In genomic region chr1:13570924-13571323, GRCh38 we compare ENCODE assay signal across 13 cellular contexts. TPM values are rescaled to one million over a fixed set of nuclear protein-coding genes. Genes with fewer than 3 reads are reported as not detected.
DNase-seq lines count a peak whose midpoint lies in the region; ATAC-seq, FAIRE-seq and TF ChIP-seq lines count a peak whose summit lies in the region.
"Had no signal": no experiment of that assay in that cellular context is flagged by ENCODE, and none has a peak within 500 bp of the region (broad histone marks: within the 10 kb centered on the region; RNA-seq: fewer than 3 reads in every experiment).

No MANE protein-coding gene starts in this region.

- intact Hi-C loops in CD8-positive, alpha-beta T cell (cut with DNase I, micrococcal nuclease) = loop anchor here in 1 of 2 experiments (5.0 kb wide), 1 partner anchor 156 kb away; no protein-coding TSS in a partner anchor
- intact Hi-C loops in left colon (cut with DNase I, micrococcal nuclease) = no loop called here

- no peak for ATAC-seq in CD8-positive, alpha-beta T cell
- ATAC-seq in WTC11 = peak; percentile 79
- ATAC-seq in left colon = no peak

- peak; percentile 25 for TF ChIP-seq CTCF in CD8-positive, alpha-beta T cell (IDR thresholded peaks at IDR 0.05)
- TF ChIP-seq CTCF in WTC11 (IDR thresholded peaks at IDR 0.05) (peak; percentile 56), keratinocyte (optimal IDR thresholded peaks at IDR 0.05 in 1 of 3, IDR thresholded peaks at IDR 0.05 in 1 of 3, conservative IDR thresholded peaks at IDR 0.05 in 1 of 3; ENCODE audit: extremely low read depth in 1 of 3, insufficient read depth in 2 of 3, low read length in 3 of 3) (peak; percentile 26 to 56 (median 33)), Peyer's patch (IDR thresholded peaks at IDR 0.05) (peak in 2 of 6 experiments; percentile 17 to 26)

- H3K27ac ChIP-seq in CD8-positive, alpha-beta T cell (ENCODE audit: low read depth, low read length) = no peak overlapping the region
- H3K27ac ChIP-seq in GM23248 (no peak overlapping the region), keratinocyte (ENCODE audit: control insufficient read depth, insufficient read depth, low read length) (no peak overlapping the region), Peyer's patch (no peak overlapping the region)

- CTCF ChIA-PET in CD8-positive, alpha-beta T cell (lab: Charles Lee) = no interaction called here
- CTCF ChIA-PET in WTC11 (lab: Charles Lee) = interaction anchor here (0.6 to 3.0 kb wide), 16 partner anchors 9 to 451 kb away, joined by 3 to 27 read pairs (median 5); partner anchors contain the start of genes LRRC38 and PDPN

- 59 to 66% methylated on average over 5 of the region's 5 CpGs for WGBS in GM23248 (ENCODE audit: low coverage in 1 of 2, low lambda C conversion rate in 2 of 2, missing lambda C conversion rate in 2 of 2), 2 experiments

- H3K9me3 Mint-ChIP-seq in CD8-positive, alpha-beta T cell = no peaks in the 10 kb centered on the region
- no peaks in the 10 kb centered on the region for H3K9me3 Mint-ChIP-seq in WTC11
- H3K9me3 Mint-ChIP-seq: activated naive CD8-positive, alpha-beta T cell treated with anti-CD3 and anti-CD28 coated beads, Interleukin-2, amount 10 ng/mL, durations not matched to agents 7 days and 5 days had no signal

- no peaks in the 10 kb centered on the region for H3K9me3 ChIP-seq in CD8-positive, alpha-beta T cell (ENCODE audit: low read length)
- no peaks in the 10 kb centered on the region for H3K9me3 ChIP-seq in GM23248 (ENCODE audit: low read depth)
- no peaks in the 10 kb centered on the region for H3K9me3 ChIP-seq in keratinocyte (ENCODE audit: control insufficient read depth, low read depth, low read length)
- no peaks in the 10 kb centered on the region for H3K9me3 ChIP-seq in Peyer's patch

- no peaks in the 10 kb centered on the region for H3F3A ChIP-seq in GM23248 (ENCODE audit: insufficient read depth)

- H3K4me2 ChIP-seq in GM23248 (ENCODE audit: unreplicated experiment) (no peak overlapping the region), keratinocyte (ENCODE audit: control insufficient read depth, extremely low read depth, insufficient read depth, low read depth, low read length) (no peak overlapping the region)

- no peaks in the 10 kb centered on the region for H3K9me1 ChIP-seq in keratinocyte (ENCODE audit: control insufficient read depth, extremely low read depth, insufficient read depth, low read length)

- TF ChIP-seq POLR2A in Peyer's patch (IDR thresholded peaks at IDR 0.05) = no peak

- no peak overlapping the region for H3K9ac ChIP-seq in GM23248
- no peak overlapping the region for H3K9ac ChIP-seq in keratinocyte (ENCODE audit: control insufficient read depth, extremely low read depth, insufficient read depth, low read length)

- no peak for FAIRE-seq in keratinocyte (lab: Jason Lieb, UNC)
- no peak for FAIRE-seq in frontal cortex (lab: Jason Lieb, UNC)
- FAIRE-seq: GM18507 had no signal

- H3K36me3 Mint-ChIP-seq in CD8-positive, alpha-beta T cell = no peaks in the 10 kb centered on the region
- no peaks in the 10 kb centered on the region for H3K36me3 Mint-ChIP-seq in WTC11
- H3K36me3 Mint-ChIP-seq: activated naive CD8-positive, alpha-beta T cell treated with anti-CD3 and anti-CD28 coated beads, Interleukin-2, amount 10 ng/mL, durations not matched to agents 7 days and 5 days had no signal

- H3K9me2 ChIP-seq in GM23248 (ENCODE audit: insufficient read depth) = no peaks in the 10 kb centered on the region

- H3K27me3 ChIP-seq in CD8-positive, alpha-beta T cell (ENCODE audit: insufficient read depth, low read length) = no peaks in the 10 kb centered on the region
- H3K27me3 ChIP-seq in GM23248 (replicated peaks; ENCODE audit: insufficient read depth) (no peaks in the 10 kb centered on the region), keratinocyte (ENCODE audit: control insufficient read depth, extremely low read depth, insufficient read depth, low read length) (no peaks in the 10 kb centered on the region), Peyer's patch (no peaks in the 10 kb centered on the region)

- dilution Hi-C loops in keratinocyte (cut with MboI; ENCODE audit: extremely low pct_ligation_motif_present, low sequenced_read_pairs) = no loop called here

- POLR2A ChIA-PET in CD8-positive, alpha-beta T cell (lab: Charles Lee) = no interaction called here
- POLR2A ChIA-PET in WTC11 (lab: Charles Lee) = no interaction called here

- H3K36me3 ChIP-seq in CD8-positive, alpha-beta T cell (ENCODE audit: insufficient read depth, low read length) = no peaks in the 10 kb centered on the region
- H3K36me3 ChIP-seq in GM23248 (ENCODE audit: low read depth) (no peaks in the 10 kb centered on the region), keratinocyte (ENCODE audit: control insufficient read depth in 2 of 2, extremely low read depth in 1 of 2, insufficient read depth in 2 of 2, low read length in 2 of 2) (no peaks in the 10 kb centered on the region), Peyer's patch (no peaks in the 10 kb centered on the region)

- no peaks in the 10 kb centered on the region for H3K4me1 Mint-ChIP-seq in CD8-positive, alpha-beta T cell (ENCODE audit: low read depth)
- peaks cover 8% of the 10 kb centered on the region for H3K4me1 Mint-ChIP-seq in WTC11
- H3K4me1 Mint-ChIP-seq: activated naive CD8-positive, alpha-beta T cell treated with anti-CD3 and anti-CD28 coated beads, Interleukin-2, amount 10 ng/mL, durations not matched to agents 7 days and 5 days had no signal

- no peak overlapping the region for H2AFZ ChIP-seq in GM23248
- H2AFZ ChIP-seq in keratinocyte (ENCODE audit: control insufficient read depth, low read length) = no peak overlapping the region

- no peaks in the 10 kb centered on the region for H3K4me1 ChIP-seq in CD8-positive, alpha-beta T cell (ENCODE audit: insufficient read depth, low read length)
- H3K4me1 ChIP-seq in GM23248 (ENCODE audit: insufficient read depth) (no peaks in the 10 kb centered on the region), keratinocyte (ENCODE audit: control insufficient read depth, extremely low read depth, insufficient read depth, low read length) (no peaks in the 10 kb centered on the region), Peyer's patch (no peaks in the 10 kb centered on the region)

- H3K27me3 Mint-ChIP-seq in CD8-positive, alpha-beta T cell (ENCODE audit: low read depth) = peaks cover 12% of the 10 kb centered on the region
- H3K27me3 Mint-ChIP-seq in WTC11 (ENCODE audit: low read depth) = peaks cover 2% of the 10 kb centered on the region

- H4K20me1 ChIP-seq in GM23248 (ENCODE audit: insufficient read depth) (no peaks in the 10 kb centered on the region), keratinocyte (ENCODE audit: control insufficient read depth, extremely low read depth, insufficient read depth, low read length) (no peaks in the 10 kb centered on the region)

- in situ Hi-C loops in GM23248 (cut with MboI) = no loop called here

- H3K4me3 ChIP-seq in CD8-positive, alpha-beta T cell (ENCODE audit: low read depth, low read length) = no peak overlapping the region
- H3K4me3 ChIP-seq in GM23248 (no peak overlapping the region), keratinocyte (ENCODE audit: control insufficient read depth in 2 of 3, extremely low read depth in 1 of 3, insufficient read depth in 2 of 3, low read depth in 1 of 3, low read length in 3 of 3) (no peak overlapping the region), Peyer's patch (no peak overlapping the region)

- H3K79me2 ChIP-seq in GM23248 (ENCODE audit: insufficient read depth) (no peaks in the 10 kb centered on the region), keratinocyte (ENCODE audit: control insufficient read depth, insufficient read depth, low read length) (no peaks in the 10 kb centered on the region)

- H3K27ac Mint-ChIP-seq in CD8-positive, alpha-beta T cell = no peak overlapping the region
- H3K27ac Mint-ChIP-seq in WTC11 = no peak overlapping the region
- H3K27ac Mint-ChIP-seq: activated naive CD8-positive, alpha-beta T cell treated with anti-CD3 and anti-CD28 coated beads, Interleukin-2, amount 10 ng/mL, durations not matched to agents 7 days and 5 days had no signal

- DNase-seq in CD8-positive, alpha-beta T cell = no peak
- DNase-seq in GM23248 (peak; percentile 14), WTC11 (ENCODE audit: low spot score) (no peak), keratinocyte (ENCODE audit: low read depth, low spot score) (no peak), left colon (no peak), Peyer's patch (no peak), HuH-7.5 (ENCODE audit: low spot score) (no peak), frontal cortex (ENCODE audit: low spot score in 2 of 2) (no peak)
- DNase-seq: activated naive CD8-positive, alpha-beta T cell treated with anti-CD3 and anti-CD28 coated beads, Interleukin-2, amount 10 ng/mL, durations not matched to agents 7 days and 5 days; NCI-H1436 treated with DMSO at 0.1 percent for 48 hours had no signal

- no peak overlapping the region for H3K4me3 Mint-ChIP-seq in CD8-positive, alpha-beta T cell
- H3K4me3 Mint-ChIP-seq in WTC11 = no peak overlapping the region
- H3K4me3 Mint-ChIP-seq: activated naive CD8-positive, alpha-beta T cell treated with anti-CD3 and anti-CD28 coated beads, Interleukin-2, amount 10 ng/mL, durations not matched to agents 7 days and 5 days had no signal

RNA-seq across cellular contexts. Expression of gene PDPN, which starts 12.7 kb away (rescaled TPM):
- total RNA-seq in CD8-positive, alpha-beta T cell = not detected
- 0.25 and 1.1 TPM in 2 replicates for total RNA-seq in GM23248 (2014; rRNA removed; shearing (Covaris generic))
- 1.8 and 2.4 TPM in 2 replicates for polyA plus RNA-seq in GM23248 (2016; fragmentation: Nextera tagmentation; extraction: Ambion mirVana)
- 128 to 158 TPM (median 135 TPM) in 3 replicates for total RNA-seq in WTC11 (2021)
- 27.5 to 110 TPM (median 29.9 TPM) in 3 replicates for polyA plus RNA-seq in keratinocyte
- 42.5 TPM for polyA plus RNA-seq in keratinocyte (2011; ENCODE audit: low read depth)
- polyA plus RNA-seq in keratinocyte (2011; cell fraction: cytosol; rRNA removed) = 79.0 and 96.5 TPM in 2 replicates
- 132 and 134 TPM in 2 replicates for polyA plus RNA-seq in keratinocyte (2011; cell fraction: nucleus; rRNA removed)
- 61.7 and 117 TPM in 2 replicates for polyA plus RNA-seq in keratinocyte (2012; ENCODE audit: low replicate concordance)
- polyA minus RNA-seq in keratinocyte = 15.7 to 66.3 TPM (median 23.9 TPM) in 3 replicates
- polyA minus RNA-seq in keratinocyte (2011; cell fraction: cytosol; rRNA and poly(A)+ RNA removed) = 37.0 TPM
- 17.3 and 46.8 TPM in 2 replicates for polyA minus RNA-seq in keratinocyte (2011; cell fraction: nucleus; rRNA and poly(A)+ RNA removed)
- 1 to 10 TPM; 4.1 to 4.2 TPM for total RNA-seq in left colon
- total RNA-seq in Peyer's patch = 10 to 100 TPM in 2 of 4 donors, 1 to 10 TPM in 2; 2.4 to 44.6 (median 9.6) TPM
- 4.1 TPM for total RNA-seq in frontal cortex
- total RNA-seq: activated CD8-positive, alpha-beta memory T cell treated with anti-CD3 and anti-CD28 coated beads for 36 hours; activated naive CD8-positive, alpha-beta T cell treated with anti-CD3 and anti-CD28 coated beads, Interleukin-2, amount 10 ng/mL, durations not matched to agents 7 days and 5 days; T-helper 1 cell treated with Interleukin-12 subunit alpha and Interleukin-12 subunit beta and Interleukin-4 antibody, amounts not matched to agents 30 ng/mL and 1 ng/mL, for 36 hours had no signal

RNA-seq across cellular contexts. Expression of gene LRRC38, which starts 57.1 kb away (rescaled TPM):
- total RNA-seq in CD8-positive, alpha-beta T cell = not detected
- total RNA-seq in GM23248 (2014; rRNA removed; shearing (Covaris generic)) = not detected in 2 replicates
- polyA plus RNA-seq in GM23248 (2016; fragmentation: Nextera tagmentation; extraction: Ambion mirVana) (not detected in 2 replicates), keratinocyte (0.03 TPM in 1 of 3 replicates, not detected in the others)
- total RNA-seq in WTC11 (2021) (0.15 to 0.25 TPM (median 0.16 TPM) in 3 replicates), left colon (not detected), Peyer's patch (not detected), frontal cortex (not detected)
- not detected for polyA plus RNA-seq in keratinocyte (2011; ENCODE audit: low read depth)
- not detected in 2 replicates for polyA plus RNA-seq in keratinocyte (2011; cell fraction: cytosol; rRNA removed)
- not detected in 2 replicates for polyA plus RNA-seq in keratinocyte (2011; cell fraction: nucleus; rRNA removed)
- 0.07 TPM in 1 of 2 replicates, not detected in the other for polyA plus RNA-seq in keratinocyte (2012; ENCODE audit: low replicate concordance)
- polyA minus RNA-seq in keratinocyte = not detected in 3 replicates
- not detected for polyA minus RNA-seq in keratinocyte (2011; cell fraction: cytosol; rRNA and poly(A)+ RNA removed)
- polyA minus RNA-seq in keratinocyte (2011; cell fraction: nucleus; rRNA and poly(A)+ RNA removed) = not detected in 2 replicates
- total RNA-seq: activated CD8-positive, alpha-beta memory T cell treated with anti-CD3 and anti-CD28 coated beads for 36 hours; activated naive CD8-positive, alpha-beta T cell treated with anti-CD3 and anti-CD28 coated beads, Interleukin-2, amount 10 ng/mL, durations not matched to agents 7 days and 5 days; T-helper 1 cell treated with Interleukin-12 subunit alpha and Interleukin-12 subunit beta and Interleukin-4 antibody, amounts not matched to agents 30 ng/mL and 1 ng/mL, for 36 hours had no signal
